ENCODE assay signal across 14 cellular contexts in genomic region chr10:99945286-99945685, GRCh38.
DNase-seq lines count a peak whose midpoint lies in the region; FAIRE-seq and TF ChIP-seq lines count a peak whose summit lies in the region.
"Had no signal": no experiment of that assay in that cellular context is flagged by ENCODE, and none has a peak within 500 bp of the region (broad histone marks: within the 10 kb centered on the region; RNA-seq: fewer than 3 reads in every experiment).

No MANE protein-coding gene starts in this region.

- no peak for FAIRE-seq in kidney (lab: Jason Lieb, UNC)

- peaks cover 5% of the 10 kb centered on the region for H3K9me3 ChIP-seq in left ventricle myocardium inferior (replicated peaks)
- no peaks in the 10 kb centered on the region for H3K9me3 ChIP-seq in kidney (ENCODE audit: control insufficient read depth in 1 of 2, low read length in 2 of 2)
- H3K9me3 ChIP-seq: tibial artery had no signal

- H3K4me1 ChIP-seq in left ventricle myocardium inferior (peaks cover 51% of the 10 kb centered on the region), kidney (ENCODE audit: control insufficient read depth in 1 of 2, insufficient read depth in 1 of 2, low read depth in 1 of 2, low read length in 2 of 2) (peaks cover 0 to 5% of the 10 kb centered on the region in 2 donors)
- H3K4me1 ChIP-seq: tibial artery had no signal

- no peaks in the 10 kb centered on the region for H3K27me3 ChIP-seq in left ventricle myocardium inferior (ENCODE audit: low read depth)
- H3K27me3 ChIP-seq: tibial artery had no signal

- DNase-seq in EH (ENCODE audit: low read depth) (peak; percentile 72), astrocyte of the hippocampus (ENCODE audit: low read depth, low spot score) (peak; percentile 73), left ventricle myocardium inferior (no peak), skeletal muscle cell (ENCODE audit: low read depth) (peak; percentile 69), kidney (no peak), SW 1271 (lab: John Stamatoyannopoulos, UW) (no peak), A172 (ENCODE audit: low spot score) (no peak), NCI-H1694 treated with DMSO at 0.1 percent for 48 hours (lab: John Stamatoyannopoulos, UW) (no peak)
- DNase-seq: activated T-cell treated with anti-CD3 and anti-CD28 coated beads, Interleukin-2, amount 50 U/mL, for 4 hours; DND-41; effector CD4-positive, alpha-beta T cell; NCI-H748 treated with DMSO at 0.1 percent for 48 hours; T-helper 2 cell had no signal

- intact Hi-C loops in left ventricle myocardium inferior (cut with micrococcal nuclease) (no loop called here), kidney (cut with DNase I) (no loop called here)

- no peak overlapping the region for H3K4me3 ChIP-seq in left ventricle myocardium inferior
- H3K4me3 ChIP-seq in skeletal muscle cell (ENCODE audit: low read depth, low read length), result no peak overlapping the region
- no peak overlapping the region for H3K4me3 ChIP-seq in kidney (ENCODE audit: low read length in 2 of 2)
- H3K4me3 ChIP-seq: tibial artery had no signal

- TF ChIP-seq CTCF in left ventricle myocardium inferior (IDR thresholded peaks at IDR 0.05; ENCODE audit: borderline replicate concordance) (no peak), kidney (IDR thresholded peaks at IDR 0.05; ENCODE audit: borderline replicate concordance, extremely low read depth, insufficient read depth) (no peak)

- H3K9ac ChIP-seq in kidney (ENCODE audit: low read length in 2 of 2), result no peak overlapping the region

- H3K27ac ChIP-seq in left ventricle myocardium inferior (replicated peaks) (peak overlapping the region; percentile 30), kidney (ENCODE audit: low read depth in 2 of 2, low read length in 2 of 2) (no peak overlapping the region)
- H3K27ac ChIP-seq: tibial artery had no signal

- H3K36me3 ChIP-seq in left ventricle myocardium inferior (peaks cover 13% of the 10 kb centered on the region), kidney (ENCODE audit: control insufficient read depth in 1 of 2, insufficient read depth in 2 of 2, low read length in 2 of 2) (no peaks in the 10 kb centered on the region)

Comparison
In these comparisons a context has a peak if more than half of its experiments do, and no peak if none do; other contexts are left out.
1. DNase-seq: peak in EH (single experiment), astrocyte of the hippocampus (single experiment) and skeletal muscle cell (single experiment); none in left ventricle myocardium inferior (single experiment), kidney (single experiment), SW 1271 (0 of 2), A172 (single experiment) and NCI-H1694 treated with DMSO at 0.1 percent for 48 hours (single experiment).